Comparison of ENCODE assay signal across 10 cellular contexts in genomic region chr19:48511321-48511731, GRCh38. TPM values are rescaled to one million over a fixed set of nuclear protein-coding genes. Genes with fewer than 3 reads are reported as not detected.
A peak's percentile ranks its signal among the peaks of the same experiment; 100 is the strongest.
DNase-seq lines count a peak whose midpoint lies in the region; ATAC-seq and TF ChIP-seq lines count a peak whose summit lies in the region.
"Had no signal": no experiment of that assay in that cellular context is flagged by ENCODE, and none has a peak within 500 bp of the region (broad histone marks: within the 10 kb centered on the region; RNA-seq: fewer than 3 reads in every experiment).

No MANE protein-coding gene starts in this region.

- H3K27ac ChIP-seq in endodermal cell (ENCODE audit: low read depth, low read length): no peak overlapping the region
- H3K27ac ChIP-seq in left lung: no peak overlapping the region

- H3K9me3 ChIP-seq in endodermal cell (ENCODE audit: control insufficient read depth, low read length) (no peaks in the 10 kb centered on the region), left lung (no peaks in the 10 kb centered on the region)

- H3K36me3 Mint-ChIP-seq in activated CD4-positive, alpha-beta T cell treated with anti-CD3 and anti-CD28 coated beads, Interleukin-2, amount 10 ng/mL, durations not matched to agents 7 days and 5 days (ENCODE audit: low read depth): no peaks in the 10 kb centered on the region
- H3K36me3 Mint-ChIP-seq in WTC11: no peaks in the 10 kb centered on the region; the same call in 1 of the 2 replicates
- no peaks in the 10 kb centered on the region for H3K36me3 Mint-ChIP-seq in endodermal cell (ENCODE audit: low read depth)

- no peak overlapping the region for H3K9ac ChIP-seq in endodermal cell (ENCODE audit: extremely low read depth, low read length, poor library complexity, severe bottlenecking)

- no peak overlapping the region for H3K4me3 ChIP-seq in endodermal cell (ENCODE audit: low read length)
- no peak overlapping the region for H3K4me3 ChIP-seq in left lung

- H3K27ac Mint-ChIP-seq in activated CD4-positive, alpha-beta T cell treated with anti-CD3 and anti-CD28 coated beads, Interleukin-2, amount 10 ng/mL, durations not matched to agents 7 days and 5 days: no peak overlapping the region
- no peak overlapping the region for H3K27ac Mint-ChIP-seq in WTC11
- H3K27ac Mint-ChIP-seq in endodermal cell: no peak overlapping the region

- peak overlapping the region; percentile 73 for H3K4me3 Mint-ChIP-seq in activated CD4-positive, alpha-beta T cell treated with anti-CD3 and anti-CD28 coated beads, Interleukin-2, amount 10 ng/mL, durations not matched to agents 7 days and 5 days
- peak overlapping the region; percentile 81 for H3K4me3 Mint-ChIP-seq in WTC11
- H3K4me3 Mint-ChIP-seq in endodermal cell: peak overlapping the region; percentile 54

- H3K27me3 ChIP-seq in endodermal cell (ENCODE audit: control insufficient read depth, insufficient read depth, low read length, poor library complexity, severe bottlenecking): peaks cover 19% of the 10 kb centered on the region
- H3K27me3 ChIP-seq in left lung: peaks cover 29 to 61% of the 10 kb centered on the region in 2 donors

- WGBS in endodermal cell (ENCODE audit: insufficient coverage in 1 of 2, insufficient read length in 1 of 2), 2 experiments: 8 to 11% methylated on average over 10 to 22 of the region's 32 CpGs

- intact Hi-C loops in left lung (cut with DNase I): no loop called here

- TF ChIP-seq CTCF in WTC11 (IDR thresholded peaks at IDR 0.05): no peak
- no peak for TF ChIP-seq CTCF in endodermal cell (conservative IDR thresholded peaks at IDR 0.05)
- TF ChIP-seq CTCF in left lung (IDR thresholded peaks at IDR 0.05): no peak

- no peaks in the 10 kb centered on the region for H3K27me3 Mint-ChIP-seq in activated CD4-positive, alpha-beta T cell treated with anti-CD3 and anti-CD28 coated beads, Interleukin-2, amount 10 ng/mL, durations not matched to agents 7 days and 5 days
- H3K27me3 Mint-ChIP-seq in WTC11 (ENCODE audit: low read depth) (peaks cover 3% of the 10 kb centered on the region; the same call in 1 of the 2 replicates), endodermal cell (ENCODE audit: insufficient read depth) (peaks cover 23% of the 10 kb centered on the region)

- ATAC-seq in WTC11 (no peak), esophagus mucosa (no peak), left lung (no peak)

- CTCF ChIA-PET in activated CD4-positive, alpha-beta T cell treated with anti-CD3 and anti-CD28 coated beads, Interleukin-2, amount 10 ng/mL, durations not matched to agents 7 days and 5 days (lab: Charles Lee): interaction anchor here (0.7 to 1.3 kb wide), 2 partner anchors 9 to 23 kb away, joined by 3 read pairs; no protein-coding TSS in a partner anchor
- CTCF ChIA-PET in WTC11 (lab: Charles Lee): interaction anchor here (1.3 to 9.5 kb wide), 4 partner anchors 9 to 73 kb away, joined by 4 to 297 read pairs (median 9); no protein-coding TSS in a partner anchor

- no peaks in the 10 kb centered on the region for H3K9me3 Mint-ChIP-seq in activated CD4-positive, alpha-beta T cell treated with anti-CD3 and anti-CD28 coated beads, Interleukin-2, amount 10 ng/mL, durations not matched to agents 7 days and 5 days
- H3K9me3 Mint-ChIP-seq in WTC11 (no peaks in the 10 kb centered on the region), endodermal cell (no peaks in the 10 kb centered on the region)
- H3K9me3 Mint-ChIP-seq: activated B cell treated with CpG ODN at 0.5 μM for 24 hours had no signal

- H3K36me3 ChIP-seq in endodermal cell (ENCODE audit: control insufficient read depth, insufficient read depth, low read length): no peaks in the 10 kb centered on the region
- H3K36me3 ChIP-seq in left lung: no peaks in the 10 kb centered on the region

- POLR2A ChIA-PET in activated CD4-positive, alpha-beta T cell treated with anti-CD3 and anti-CD28 coated beads, Interleukin-2, amount 10 ng/mL, durations not matched to agents 7 days and 5 days (lab: Charles Lee): no interaction called here
- POLR2A ChIA-PET in WTC11 (lab: Charles Lee): no interaction called here

- H3K4me1 Mint-ChIP-seq in activated CD4-positive, alpha-beta T cell treated with anti-CD3 and anti-CD28 coated beads, Interleukin-2, amount 10 ng/mL, durations not matched to agents 7 days and 5 days: peaks cover 23% of the 10 kb centered on the region
- H3K4me1 Mint-ChIP-seq in WTC11 (peaks cover 14% of the 10 kb centered on the region), endodermal cell (peaks cover 7% of the 10 kb centered on the region)

- H3K4me1 ChIP-seq in endodermal cell (ENCODE audit: control insufficient read depth, insufficient read depth, low read length) (no peaks in the 10 kb centered on the region), left lung (peaks cover 0 to 23% of the 10 kb centered on the region in 2 donors)

- DNase-seq in activated CD4-positive, alpha-beta T cell treated with anti-CD3 and anti-CD28 coated beads, Interleukin-2, amount 10 ng/mL, durations not matched to agents 7 days and 5 days: no peak
- no peak for DNase-seq in activated CD4-positive, alpha-beta T cell treated with anti-CD3 and anti-CD28 coated beads, Interleukin-2, amount 50 U/mL, for 4 hours
- DNase-seq in WTC11 (ENCODE audit: low spot score) (no peak), endodermal cell (peak; percentile 82), dedifferentiated amniotic fluid mesenchymal stem cell (ENCODE audit: extremely low spot score) (no peak), left lung (no peak)
- DNase-seq in stimulated activated naive CD4-positive, alpha-beta T cell (lab: John Stamatoyannopoulos, UW): peak in 4 of 6 experiments; percentile 24 to 70 (median 56)
- DNase-seq: activated B cell treated with CpG ODN at 0.5 μM for 24 hours had no signal

TF ChIP-seq in WTC11, 78 proteins besides CTCF, POLR2A, EP300 and RAD21 (continues in another document):
- TF ChIP-seq, protein P1, sequence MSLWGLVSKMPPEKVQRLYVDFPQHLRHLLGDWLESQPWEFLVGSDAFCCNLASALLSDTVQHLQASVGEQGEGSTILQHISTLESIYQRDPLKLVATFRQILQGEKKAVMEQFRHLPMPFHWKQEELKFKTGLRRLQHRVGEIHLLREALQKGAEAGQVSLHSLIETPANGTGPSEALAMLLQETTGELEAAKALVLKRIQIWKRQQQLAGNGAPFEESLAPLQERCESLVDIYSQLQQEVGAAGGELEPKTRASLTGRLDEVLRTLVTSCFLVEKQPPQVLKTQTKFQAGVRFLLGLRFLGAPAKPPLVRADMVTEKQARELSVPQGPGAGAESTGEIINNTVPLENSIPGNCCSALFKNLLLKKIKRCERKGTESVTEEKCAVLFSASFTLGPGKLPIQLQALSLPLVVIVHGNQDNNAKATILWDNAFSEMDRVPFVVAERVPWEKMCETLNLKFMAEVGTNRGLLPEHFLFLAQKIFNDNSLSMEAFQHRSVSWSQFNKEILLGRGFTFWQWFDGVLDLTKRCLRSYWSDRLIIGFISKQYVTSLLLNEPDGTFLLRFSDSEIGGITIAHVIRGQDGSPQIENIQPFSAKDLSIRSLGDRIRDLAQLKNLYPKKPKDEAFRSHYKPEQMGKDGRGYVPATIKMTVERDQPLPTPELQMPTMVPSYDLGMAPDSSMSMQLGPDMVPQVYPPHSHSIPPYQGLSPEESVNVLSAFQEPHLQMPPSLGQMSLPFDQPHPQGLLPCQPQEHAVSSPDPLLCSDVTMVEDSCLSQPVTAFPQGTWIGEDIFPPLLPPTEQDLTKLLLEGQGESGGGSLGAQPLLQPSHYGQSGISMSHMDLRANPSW (CRISPR knock-in tag; conservative IDR thresholded peaks at IDR 0.05; ENCODE audit: low read depth): no peak
- TF ChIP-seq, protein P2, sequence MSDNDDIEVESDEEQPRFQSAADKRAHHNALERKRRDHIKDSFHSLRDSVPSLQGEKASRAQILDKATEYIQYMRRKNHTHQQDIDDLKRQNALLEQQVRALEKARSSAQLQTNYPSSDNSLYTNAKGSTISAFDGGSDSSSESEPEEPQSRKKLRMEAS (CRISPR knock-in tag; IDR thresholded peaks at IDR 0.05): no peak
- TF ChIP-seq NR2C2 (CRISPR knock-in tag; IDR thresholded peaks at IDR 0.05) (no peak), ZNF416 (CRISPR knock-in tag; IDR thresholded peaks at IDR 0.05) (no peak), ZNF263 (CRISPR knock-in tag; IDR thresholded peaks at IDR 0.05; ENCODE audit: low read depth) (no peak)

RNA-seq across cellular contexts. Expression of gene LMTK3, which starts 0.3 kb away (rescaled TPM):
- 1 to 10 TPM; 3.7 to 5.1 TPM for total RNA-seq in activated CD4-positive, alpha-beta T cell treated with anti-CD3 and anti-CD28 coated beads, Interleukin-2, amount 10 ng/mL, durations not matched to agents 7 days and 5 days
- total RNA-seq in WTC11 (2021) (15.9 to 19.4 TPM (median 19.1 TPM) in 3 replicates), endodermal cell (10 to 100 TPM; 11.1 to 14.5 TPM), esophagus mucosa (4.9 TPM), left lung (1 to 10 TPM; 4.4 to 9.5 TPM)
- polyA plus RNA-seq in endodermal cell (2013, experiment 1 of 2): 9.3 TPM
- polyA plus RNA-seq in endodermal cell (2013, experiment 2 of 2): 7.6 TPM

RNA-seq across cellular contexts. Expression of gene SULT2B1, which starts 40.6 kb away (rescaled TPM):
- under 1 TPM; 0.21 to 0.30 TPM for total RNA-seq in activated CD4-positive, alpha-beta T cell treated with anti-CD3 and anti-CD28 coated beads, Interleukin-2, amount 10 ng/mL, durations not matched to agents 7 days and 5 days
- total RNA-seq in WTC11 (2021) (0.96 to 2.1 TPM (median 1.3 TPM) in 3 replicates), endodermal cell (1 to 10 TPM in 1 of 2 donors, under 1 TPM in 1; 0.35 to 2.4 TPM), esophagus mucosa (245 TPM), left lung (1 to 10 TPM; 2.8 to 6.3 TPM)
- 0.18 TPM for polyA plus RNA-seq in endodermal cell (2013, experiment 1 of 2)
- 0.29 TPM for polyA plus RNA-seq in endodermal cell (2013, experiment 2 of 2)
- total RNA-seq: activated B cell treated with CpG ODN at 0.5 μM for 24 hours, fibroblast of villous mesenchyme had no signal

RNA-seq across cellular contexts. Expression of gene CYTH2, which starts 42.2 kb away (rescaled TPM):
- total RNA-seq in activated CD4-positive, alpha-beta T cell treated with anti-CD3 and anti-CD28 coated beads, Interleukin-2, amount 10 ng/mL, durations not matched to agents 7 days and 5 days: 10 to 100 TPM; 43.2 to 50.7 TPM
- total RNA-seq in WTC11 (2021) (70.4 to 72.6 TPM (median 71.9 TPM) in 3 replicates), endodermal cell (100 to 1,000 TPM; 106 to 133 TPM), esophagus mucosa (47.2 TPM), left lung (10 to 100 TPM; 49.8 to 65.9 TPM)
- polyA plus RNA-seq in endodermal cell (2013, experiment 1 of 2): 133 TPM
- polyA plus RNA-seq in endodermal cell (2013, experiment 2 of 2): 112 TPM

RNA-seq across cellular contexts. Expression of gene KCNJ14, which starts 56.0 kb away (rescaled TPM):
- 1 to 10 TPM in 1 of 2 experiments, under 1 TPM in 1; 0.87 to 1.0 TPM for total RNA-seq in activated CD4-positive, alpha-beta T cell treated with anti-CD3 and anti-CD28 coated beads, Interleukin-2, amount 10 ng/mL, durations not matched to agents 7 days and 5 days
- total RNA-seq in WTC11 (2021) (1.1 to 1.4 TPM (median 1.1 TPM) in 3 replicates), endodermal cell (1 to 10 TPM in 1 of 2 donors, under 1 TPM in 1; 0.73 to 1.1 TPM), esophagus mucosa (0.76 TPM), left lung (under 1 TPM; 0.52 to 0.61 TPM)
- polyA plus RNA-seq in endodermal cell (2013, experiment 1 of 2): 0.43 TPM
- polyA plus RNA-seq in endodermal cell (2013, experiment 2 of 2): 0.62 TPM

Comparison
In these comparisons a context has a peak if more than half of its experiments do, and no peak if none do; other contexts are left out.
1. DNase-seq: peak in endodermal cell (single experiment) and stimulated activated naive CD4-positive, alpha-beta T cell (4 of 6); none in activated CD4-positive, alpha-beta T cell treated with anti-CD3 and anti-CD28 coated beads, Interleukin-2, amount 10 ng/mL, durations not matched to agents 7 days and 5 days (single experiment), activated CD4-positive, alpha-beta T cell treated with anti-CD3 and anti-CD28 coated beads, Interleukin-2, amount 50 U/mL, for 4 hours (0 of 2), WTC11 (single experiment), dedifferentiated amniotic fluid mesenchymal stem cell (single experiment) and left lung (0 of 2).
2. RNA of gene SULT2B1, which starts 40.6 kb away (total RNA-seq): 245 TPM in esophagus mucosa (single experiment); 2.8 to 6.3 TPM in left lung, 0.35 to 2.4 TPM in endodermal cell, 0.96 to 2.1 TPM in WTC11 and 0.21 to 0.30 TPM in activated CD4-positive, alpha-beta T cell treated with anti-CD3 and anti-CD28 coated beads, Interleukin-2, amount 10 ng/mL, durations not matched to agents 7 days and 5 days; every median in the first group is over 10 times any median in the second.
3. Peak in every context shown above with its lines, with median percentiles within 50 percentile points of each other: H3K4me3 Mint-ChIP-seq.